In genomic region chr20:46088409-46089075, GRCh38 we compare ENCODE assay signal across 8 cellular contexts.
DNase-seq lines count a peak whose midpoint lies in the region; ATAC-seq and TF ChIP-seq lines count a peak whose summit lies in the region.

No MANE protein-coding gene starts in this region.

- CTCF ChIA-PET in HEK293 (lab: Yijun Ruan, JAX): interaction anchor here (0.6 to 2.5 kb wide), 7 partner anchors 12 to 1667 kb away, joined by 3 to 13 read pairs (median 3); no protein-coding TSS in a partner anchor

- H3K9me3 ChIP-seq in HEK293 (ENCODE audit: control insufficient read depth, insufficient read depth, low read depth, low read length): no peaks in the 10 kb centered on the region
- no peaks in the 10 kb centered on the region for H3K9me3 ChIP-seq in iPS-18a (ENCODE audit: control insufficient read depth, low read depth, low read length)

- peak overlapping the region; percentile 91 for H3K9ac ChIP-seq in iPS-18a (ENCODE audit: low read length)

- peak; percentile 9 for DNase-seq in Ammon's horn (ENCODE audit: low spot score)
- DNase-seq in stimulated activated effector memory CD8-positive, alpha-beta T cell treated with anti-CD3 and anti-CD28 coated beads, Interleukin-12 subunit alpha, Interleukin-12 subunit beta, amount 100 ng/mL, for 72 hours (ENCODE audit: low spot score in 2 of 2): no peak
- no peak for DNase-seq in activated effector memory CD4-positive, alpha-beta T cell treated with Interleukin-2 at 50 U/mL for 16 hours

- no peak for TF ChIP-seq CTCF in HEK293 (tag by site-specific recombination; IDR thresholded peaks at IDR 0.05)

- H3K36me3 Mint-ChIP-seq in activated naive CD8-positive, alpha-beta T cell: peaks cover 2% of the 10 kb centered on the region
- H3K36me3 Mint-ChIP-seq in stimulated activated effector memory CD8-positive, alpha-beta T cell treated with anti-CD3 and anti-CD28 coated beads, Interleukin-12 subunit alpha, Interleukin-12 subunit beta, amount 100 ng/mL, for 72 hours: peaks cover 28% of the 10 kb centered on the region

- no peaks in the 10 kb centered on the region for H3K27me3 Mint-ChIP-seq in activated naive CD8-positive, alpha-beta T cell

- H3K36me3 ChIP-seq in HEK293 (ENCODE audit: control insufficient read depth in 2 of 2, insufficient read depth in 1 of 2, low read length in 2 of 2): no peaks in the 10 kb centered on the region
- no peaks in the 10 kb centered on the region for H3K36me3 ChIP-seq in iPS-18a (ENCODE audit: control insufficient read depth, low read depth, low read length)

- H3K4me3 Mint-ChIP-seq in activated naive CD8-positive, alpha-beta T cell: peak overlapping the region; percentile 90
- peak overlapping the region; percentile 77 for H3K4me3 Mint-ChIP-seq in stimulated activated effector memory CD8-positive, alpha-beta T cell treated with anti-CD3 and anti-CD28 coated beads, Interleukin-12 subunit alpha, Interleukin-12 subunit beta, amount 100 ng/mL, for 72 hours

- H3K4me1 ChIP-seq in HEK293 (ENCODE audit: control insufficient read depth, insufficient read depth, low read length): peaks cover 26% of the 10 kb centered on the region
- peaks cover 6% of the 10 kb centered on the region for H3K4me1 ChIP-seq in iPS-18a (ENCODE audit: control insufficient read depth, low read depth, low read length)

- no peak for ATAC-seq in stimulated activated effector memory CD8-positive, alpha-beta T cell treated with anti-CD3 and anti-CD28 coated beads, Interleukin-12 subunit alpha, Interleukin-12 subunit beta, amount 100 ng/mL, for 72 hours
- ATAC-seq in HG02884 (IDR thresholded peaks at IDR 0.05; ENCODE audit: unreplicated experiment) (no peak), GM21528 (IDR thresholded peaks at IDR 0.05; ENCODE audit: low FRiP score, unreplicated experiment) (no peak)

- peak overlapping the region; percentile 95 for H3K4me3 ChIP-seq in HEK293 (ENCODE audit: low read depth, low read length)
- peak overlapping the region; percentile 91 for H3K4me3 ChIP-seq in iPS-18a (ENCODE audit: low read length)

- POLR2A ChIA-PET in HEK293 (lab: Yijun Ruan, JAX): interaction anchor here (1.0 kb wide), 1 partner anchor 276 kb away, joined by 3 read pairs; no protein-coding TSS in a partner anchor

- H3K4me1 Mint-ChIP-seq in activated naive CD8-positive, alpha-beta T cell (ENCODE audit: low read depth): peaks cover 58% of the 10 kb centered on the region
- H3K4me1 Mint-ChIP-seq in stimulated activated effector memory CD8-positive, alpha-beta T cell treated with anti-CD3 and anti-CD28 coated beads, Interleukin-12 subunit alpha, Interleukin-12 subunit beta, amount 100 ng/mL, for 72 hours: peaks cover 45% of the 10 kb centered on the region

- H3K9me3 Mint-ChIP-seq in activated naive CD8-positive, alpha-beta T cell (ENCODE audit: low read depth): no peaks in the 10 kb centered on the region
- H3K9me3 Mint-ChIP-seq in stimulated activated effector memory CD8-positive, alpha-beta T cell treated with anti-CD3 and anti-CD28 coated beads, Interleukin-12 subunit alpha, Interleukin-12 subunit beta, amount 100 ng/mL, for 72 hours: no peaks in the 10 kb centered on the region

- peak overlapping the region; percentile 89 for H3K27ac Mint-ChIP-seq in activated naive CD8-positive, alpha-beta T cell
- peak overlapping the region; percentile 92 for H3K27ac Mint-ChIP-seq in stimulated activated effector memory CD8-positive, alpha-beta T cell treated with anti-CD3 and anti-CD28 coated beads, Interleukin-12 subunit alpha, Interleukin-12 subunit beta, amount 100 ng/mL, for 72 hours

- H3K27ac ChIP-seq in HEK293 (ENCODE audit: extremely low read depth, low read depth, low read length): peak overlapping the region; percentile 87; the same call in 1 of the 2 replicates
- H3K27ac ChIP-seq in iPS-18a (ENCODE audit: low read length): no peak overlapping the region

- H3K27me3 ChIP-seq in iPS-18a (ENCODE audit: control insufficient read depth, insufficient read depth, low read length): no peaks in the 10 kb centered on the region

TF ChIP-seq in HEK293, 187 proteins besides CTCF, POLR2A, EP300 and RAD21 (continues in another document):
- TF ChIP-seq ZNF521 (tag by site-specific recombination; IDR thresholded peaks at IDR 0.05) (no peak), MZF1 (tag by site-specific recombination; IDR thresholded peaks at IDR 0.05; ENCODE audit: borderline replicate concordance) (no peak), KLF17 (tag by site-specific recombination; IDR thresholded peaks at IDR 0.05) (no peak), ZNF548 (tag by site-specific recombination; IDR thresholded peaks at IDR 0.05) (no peak), ZNF645 (tag by site-specific recombination; IDR thresholded peaks at IDR 0.05) (no peak), ZNF776 (tag by site-specific recombination; IDR thresholded peaks at IDR 0.05; ENCODE audit: borderline replicate concordance) (no peak), ZBTB6 (tag by site-specific recombination; IDR thresholded peaks at IDR 0.05) (no peak), HOXA7 (CRISPR knock-in tag; IDR thresholded peaks at IDR 0.05; ENCODE audit: borderline replicate concordance) (no peak), SP3 (tag by site-specific recombination; IDR thresholded peaks at IDR 0.05) (no peak), ZNF621 (tag by site-specific recombination; IDR thresholded peaks at IDR 0.05) (no peak), ZNF394 (tag by site-specific recombination; IDR thresholded peaks at IDR 0.05; ENCODE audit: borderline replicate concordance) (peak; percentile 90), ZNF155 (tag by site-specific recombination; IDR thresholded peaks at IDR 0.05) (no peak), PRDM4 (tag by site-specific recombination; IDR thresholded peaks at IDR 0.05) (peak; percentile 57; the same call in 1 of the 2 replicates), PRDM1 (tag by site-specific recombination; IDR thresholded peaks at IDR 0.05) (peak; percentile 52; the same call in 1 of the 2 replicates), YY2 (tag by site-specific recombination; IDR thresholded peaks at IDR 0.05) (no peak), ZNF433 (tag by site-specific recombination; IDR thresholded peaks at IDR 0.05; ENCODE audit: low read depth) (no peak), PRDM6 (tag by site-specific recombination; IDR thresholded peaks at IDR 0.05) (peak; percentile 78), SP2 (tag by site-specific recombination; IDR thresholded peaks at IDR 0.05) (no peak)
